40 cellular contexts compared by ENCODE assay signal in the genomic region with DNA sequence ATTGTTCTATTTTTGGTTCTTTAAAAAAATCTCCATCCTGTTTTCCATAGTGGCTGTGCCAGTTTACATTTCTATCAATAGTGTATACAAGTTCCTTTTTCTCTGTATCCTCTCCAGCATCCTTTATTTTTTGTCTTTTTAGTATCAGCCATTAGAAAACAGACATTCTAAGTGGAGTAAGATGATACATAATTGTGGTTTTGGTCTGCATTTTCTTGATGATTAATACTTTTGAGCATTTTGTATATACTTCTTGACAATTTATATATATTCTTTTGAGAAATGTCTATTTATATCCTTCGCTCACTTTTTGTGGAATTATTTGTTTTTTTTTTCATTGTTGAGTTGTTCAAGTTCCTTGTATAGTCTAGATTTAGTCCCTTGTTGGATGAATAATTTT.
"Had no signal": no experiment of that assay in that cellular context is flagged by ENCODE, and none has a peak within 500 bp of the region (broad histone marks: within the 10 kb centered on the region; RNA-seq: fewer than 3 reads in every experiment).

No MANE protein-coding gene starts in this region.

- DNase-seq: activated B cell treated with CpG ODN at 0.5 μM for 24 hours; activated CD4-positive, alpha-beta memory T cell treated with anti-CD3 and anti-CD28 coated beads, Interleukin-2, amount 10 ng/mL, durations not matched to agents 7 days and 5 days; activated CD4-positive, alpha-beta T cell treated with anti-CD3 and anti-CD28 coated beads for 1 hour; activated CD4-positive, alpha-beta T cell treated with anti-CD3 and anti-CD28 coated beads for 48 hours; activated CD8-positive, alpha-beta memory T cell treated with anti-CD3 and anti-CD28 coated beads for 24 hours; activated CD8-positive, alpha-beta memory T cell treated with anti-CD3 and anti-CD28 coated beads, Interleukin-2, amount 10 ng/mL, durations not matched to agents 7 days and 5 days; activated CD8-positive, alpha-beta memory T cell treated with anti-CD3 and anti-CD28 coated beads, Interleukin-2, amount 50 U/mL, for 48 hours; activated effector memory CD4-positive, alpha-beta T cell treated with Interleukin-2 at 50 U/mL for 16 hours; activated naive CD4-positive, alpha-beta T cell treated with anti-CD3 and anti-CD28 coated beads, Interleukin-2, amount 10 ng/mL, durations not matched to agents 7 days and 5 days; activated naive CD8-positive, alpha-beta T cell treated with anti-CD3 and anti-CD28 coated beads, Interleukin-2, amount 50 U/mL, for 24 hours; activated T-cell treated with anti-CD3 and anti-CD28 coated beads, Interleukin-2, amount 50 U/mL, for 48 hours; amygdala; central memory CD4-positive, alpha-beta T cell; NCI-H1092 treated with DMSO at 0.1 percent for 48 hours; NCI-H1417; NCI-H146; NCI-H187; NCI-H2029 treated with DMSO at 0.1 percent for 48 hours; NCI-H2107; NCI-H2171; NCI-H510A; NCI-H526; NCI-H748 treated with DMSO at 0.1 percent for 48 hours; NK-92 treated with Interleukin-12 subunit alpha and Interleukin-12 subunit beta, amount 100 ng/mL, for 24 hours; PC-9; SIG-M5; SW 1271; T-helper 1 cell; T-helper 2 cell; T-helper 9 cell had no signal

- H3K9ac ChIP-seq: KMS-11 had no signal

- H3K36me3 Mint-ChIP-seq: activated CD8-positive, alpha-beta memory T cell treated with anti-CD3 and anti-CD28 coated beads, Interleukin-2, amount 10 ng/mL, durations not matched to agents 7 days and 5 days; activated naive CD4-positive, alpha-beta T cell treated with anti-CD3 and anti-CD28 coated beads, Interleukin-2, amount 10 ng/mL, durations not matched to agents 7 days and 5 days; activated naive CD8-positive, alpha-beta T cell; brain had no signal

- H3K4me3 Mint-ChIP-seq: activated B cell treated with CpG ODN at 0.5 μM for 24 hours; activated CD4-positive, alpha-beta memory T cell treated with anti-CD3 and anti-CD28 coated beads, Interleukin-2, amount 10 ng/mL, durations not matched to agents 7 days and 5 days; activated CD8-positive, alpha-beta memory T cell treated with anti-CD3 and anti-CD28 coated beads, Interleukin-2, amount 10 ng/mL, durations not matched to agents 7 days and 5 days; activated naive CD4-positive, alpha-beta T cell treated with anti-CD3 and anti-CD28 coated beads, Interleukin-2, amount 10 ng/mL, durations not matched to agents 7 days and 5 days; activated naive CD8-positive, alpha-beta T cell; activated naive CD8-positive, alpha-beta T cell treated with anti-CD3 and anti-CD28 coated beads, Interleukin-2, amount 50 U/mL, for 24 hours; brain had no signal

- H3K27ac Mint-ChIP-seq: activated B cell treated with CpG ODN at 0.5 μM for 24 hours; activated CD4-positive, alpha-beta memory T cell treated with anti-CD3 and anti-CD28 coated beads, Interleukin-2, amount 10 ng/mL, durations not matched to agents 7 days and 5 days; activated CD8-positive, alpha-beta memory T cell treated with anti-CD3 and anti-CD28 coated beads, Interleukin-2, amount 10 ng/mL, durations not matched to agents 7 days and 5 days; activated naive CD4-positive, alpha-beta T cell treated with anti-CD3 and anti-CD28 coated beads, Interleukin-2, amount 10 ng/mL, durations not matched to agents 7 days and 5 days; activated naive CD8-positive, alpha-beta T cell; activated naive CD8-positive, alpha-beta T cell treated with anti-CD3 and anti-CD28 coated beads, Interleukin-2, amount 50 U/mL, for 24 hours; brain had no signal

- H3K27me3 ChIP-seq: ascending aorta had no signal

- H3K4me2 ChIP-seq: KMS-11, PC-9 had no signal

- H3K36me3 ChIP-seq: ascending aorta had no signal

- H3K9me3 Mint-ChIP-seq: activated naive CD4-positive, alpha-beta T cell treated with anti-CD3 and anti-CD28 coated beads, Interleukin-2, amount 10 ng/mL, durations not matched to agents 7 days and 5 days had no signal

- H2AFZ ChIP-seq: PC-9 had no signal

- H3K27me3 Mint-ChIP-seq: activated B cell treated with CpG ODN at 0.5 μM for 24 hours; activated CD4-positive, alpha-beta memory T cell treated with anti-CD3 and anti-CD28 coated beads, Interleukin-2, amount 10 ng/mL, durations not matched to agents 7 days and 5 days; activated CD8-positive, alpha-beta memory T cell treated with anti-CD3 and anti-CD28 coated beads, Interleukin-2, amount 10 ng/mL, durations not matched to agents 7 days and 5 days; activated naive CD4-positive, alpha-beta T cell treated with anti-CD3 and anti-CD28 coated beads, Interleukin-2, amount 10 ng/mL, durations not matched to agents 7 days and 5 days; activated naive CD8-positive, alpha-beta T cell; activated naive CD8-positive, alpha-beta T cell treated with anti-CD3 and anti-CD28 coated beads, Interleukin-2, amount 50 U/mL, for 24 hours had no signal

- ATAC-seq: activated CD8-positive, alpha-beta memory T cell treated with anti-CD3 and anti-CD28 coated beads, Interleukin-2, amount 10 ng/mL, durations not matched to agents 7 days and 5 days; activated naive CD8-positive, alpha-beta T cell treated with anti-CD3 and anti-CD28 coated beads, Interleukin-2, amount 50 U/mL, for 24 hours; Right ventricle myocardium inferior; SK-N-SH treated with all-trans-retinoic acid at 6 μM for 48 hours had no signal

- H3K4me1 ChIP-seq: ascending aorta had no signal

- FAIRE-seq: bronchial epithelial cell, RCC 7860 had no signal

- H3K4me1 Mint-ChIP-seq: activated B cell treated with CpG ODN at 0.5 μM for 24 hours; activated CD4-positive, alpha-beta memory T cell treated with anti-CD3 and anti-CD28 coated beads, Interleukin-2, amount 10 ng/mL, durations not matched to agents 7 days and 5 days; activated CD8-positive, alpha-beta memory T cell treated with anti-CD3 and anti-CD28 coated beads, Interleukin-2, amount 10 ng/mL, durations not matched to agents 7 days and 5 days; activated naive CD4-positive, alpha-beta T cell treated with anti-CD3 and anti-CD28 coated beads, Interleukin-2, amount 10 ng/mL, durations not matched to agents 7 days and 5 days; activated naive CD8-positive, alpha-beta T cell treated with anti-CD3 and anti-CD28 coated beads, Interleukin-2, amount 50 U/mL, for 24 hours; brain had no signal

- H3K4me3 ChIP-seq: ascending aorta, PC-9 had no signal

- H3K9me3 ChIP-seq: ascending aorta had no signal

- H3K27ac ChIP-seq: ascending aorta, KMS-11, PC-9, RWPE1, VCaP had no signal
